Comparison of ENCODE assay signal across 9 cellular contexts in genomic region chr6:26030716-26031115, GRCh38. TPM values are rescaled to one million over a fixed set of nuclear protein-coding genes. Genes with fewer than 3 reads are reported as not detected.
DNase-seq lines count a peak whose midpoint lies in the region; ATAC-seq and TF ChIP-seq lines count a peak whose summit lies in the region.
"Had no signal": no experiment of that assay in that cellular context is flagged by ENCODE, and none has a peak within 500 bp of the region (broad histone marks: within the 10 kb centered on the region; RNA-seq: fewer than 3 reads in every experiment).

No MANE protein-coding gene starts in this region.

- H3K9ac ChIP-seq in Karpas-422 (ENCODE audit: low read length) = no peak overlapping the region

- no CpG with 5 or more reads among the region's 3 CpGs for WGBS in mesodermal cell (ENCODE audit: insufficient coverage in 2 of 2), 2 experiments

- H3K27ac ChIP-seq in Karpas-422 (ENCODE audit: low read length) = peak overlapping the region; percentile 87; the same call in 1 of the 2 replicates
- no peak overlapping the region for H3K27ac ChIP-seq in mesodermal cell (ENCODE audit: low read depth, low read length, severe bottlenecking)
- no peak overlapping the region for H3K27ac ChIP-seq in upper lobe of right lung

- peak; percentile 77 for DNase-seq in NCI-H2171 treated with DMSO at 0.1 percent for 48 hours (lab: John Stamatoyannopoulos, UW)
- no peak for DNase-seq in NCI-H2171 (lab: John Stamatoyannopoulos, UW)
- DNase-seq in Karpas-422 = peak; percentile 67
- DNase-seq in upper lobe of right lung = no peak
- DNase-seq: amniotic stem cell had no signal

- H4K20me1 ChIP-seq in Karpas-422 (ENCODE audit: insufficient read depth, low read depth, low read length) = no peaks in the 10 kb centered on the region

- H3K9me2 ChIP-seq in Karpas-422 (replicated peaks; ENCODE audit: insufficient read depth, low read length) = no peaks in the 10 kb centered on the region

- intact Hi-C loops in upper lobe of right lung (cut with DNase I) = no loop called here

- TF ChIP-seq CTCF in WI38 (IDR thresholded peaks at IDR 0.05; ENCODE audit: low read depth, low read length) (no peak), upper lobe of right lung (IDR thresholded peaks at IDR 0.05) (no peak)

- H3K4me3 ChIP-seq in Karpas-422 (ENCODE audit: low read length) (peak overlapping the region; percentile 43; the same call in 1 of the 2 replicates), WI38 (ENCODE audit: low read depth, low read length) (peak overlapping the region; percentile 63), mesodermal cell (ENCODE audit: extremely low read depth, insufficient read depth, low read length, poor library complexity, severe bottlenecking) (peak overlapping the region; percentile 68), upper lobe of right lung (no peak overlapping the region)

- H3K9me3 ChIP-seq in Karpas-422 (ENCODE audit: low read length) (no peaks in the 10 kb centered on the region), mesodermal cell (ENCODE audit: control insufficient read depth, low read length) (no peaks in the 10 kb centered on the region), upper lobe of right lung (no peaks in the 10 kb centered on the region)

- H2AFZ ChIP-seq in Karpas-422 (ENCODE audit: low read length) = no peak overlapping the region

- H3K27me3 ChIP-seq in Karpas-422 (ENCODE audit: low read length) = no peaks in the 10 kb centered on the region
- no peaks in the 10 kb centered on the region for H3K27me3 ChIP-seq in upper lobe of right lung

- no peaks in the 10 kb centered on the region for H3K79me2 ChIP-seq in Karpas-422 (ENCODE audit: low read length)

- H3K4me2 ChIP-seq in Karpas-422 (ENCODE audit: low read depth, low read length, poor library complexity, severe bottlenecking) = peak overlapping the region; percentile 97

- H3K36me3 ChIP-seq in Karpas-422 (ENCODE audit: insufficient read depth, low read length) = no peaks in the 10 kb centered on the region
- H3K36me3 ChIP-seq in mesodermal cell (ENCODE audit: control insufficient read depth, insufficient read depth, low read length) = no peaks in the 10 kb centered on the region
- H3K36me3 ChIP-seq in upper lobe of right lung = no peaks in the 10 kb centered on the region

- ATAC-seq in upper lobe of right lung (no peak), GM19455 (IDR thresholded peaks at IDR 0.05; ENCODE audit: unreplicated experiment) (no peak), HG03097 (IDR thresholded peaks at IDR 0.05; ENCODE audit: low FRiP score, unreplicated experiment) (no peak)

- H3K4me1 ChIP-seq in Karpas-422 (ENCODE audit: low read length) (peaks cover 61% of the 10 kb centered on the region), mesodermal cell (ENCODE audit: control insufficient read depth, insufficient read depth, low read length, poor library complexity, severe bottlenecking) (peaks cover 31% of the 10 kb centered on the region), upper lobe of right lung (peaks cover 22% of the 10 kb centered on the region)

RNA-seq across cellular contexts. Expression of gene HFE, which starts 56.5 kb away (rescaled TPM):
- total RNA-seq in Karpas-422 (2014; rRNA removed; shearing (Covaris generic); ENCODE audit: low replicate concordance) = 0.04 and 0.19 TPM in 2 replicates
- polyA plus RNA-seq in mesodermal cell (2013, experiment 1 of 2) = 1.3 TPM
- 0.96 TPM for polyA plus RNA-seq in mesodermal cell (2013, experiment 2 of 2)
- 9.2 TPM for total RNA-seq in upper lobe of right lung

Comparison
In these comparisons a context has a peak if more than half of its experiments do, and no peak if none do; other contexts are left out.
1. DNase-seq: peak in NCI-H2171 treated with DMSO at 0.1 percent for 48 hours (single experiment) and Karpas-422 (single experiment); none in NCI-H2171 (single experiment) and upper lobe of right lung (single experiment).